ENCODE assay signal across 12 cellular contexts in the genomic region with DNA sequence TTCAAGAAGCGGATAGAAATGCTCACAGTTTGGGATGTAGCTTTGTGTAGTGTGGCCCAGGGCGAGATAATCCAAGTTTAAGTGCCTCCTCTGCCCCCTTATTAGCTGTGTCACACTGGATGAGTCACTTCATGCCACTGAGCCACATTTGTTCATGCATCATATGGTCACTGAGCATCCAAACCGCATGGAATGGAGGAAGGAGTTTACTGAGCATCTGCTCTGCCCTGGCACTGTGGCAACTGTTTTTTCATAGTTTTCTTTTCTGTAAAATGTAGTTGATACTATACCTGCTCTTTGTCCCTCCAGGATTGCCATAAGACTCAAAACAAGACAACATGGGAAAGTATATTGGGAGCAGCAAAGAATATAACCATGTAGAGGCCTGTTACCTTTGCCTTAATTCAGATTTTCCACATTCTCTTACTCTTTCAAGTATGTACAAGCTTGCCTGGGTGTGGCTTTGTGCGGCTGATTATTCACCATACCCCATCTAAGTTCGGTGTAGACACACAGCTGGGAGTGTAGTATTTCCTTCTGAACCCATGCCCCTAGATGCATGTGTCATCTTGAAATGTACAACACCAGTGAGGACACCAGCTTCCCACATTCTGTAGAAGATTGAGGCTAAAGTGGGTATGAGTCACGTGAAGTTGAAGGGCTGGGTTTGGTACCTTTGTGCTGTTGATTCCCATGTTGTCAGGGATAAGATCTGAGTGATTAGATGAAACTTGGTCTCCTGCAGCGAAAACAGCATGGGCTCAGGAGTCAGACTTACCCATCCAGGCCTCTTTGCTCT. TPM values are rescaled to one million over a fixed set of nuclear protein-coding genes. Genes with fewer than 3 reads are reported as not detected.
DNase-seq lines count a peak whose midpoint lies in the region; ATAC-seq and TF ChIP-seq lines count a peak whose summit lies in the region.
"Had no signal": no experiment of that assay in that cellular context is flagged by ENCODE, and none has a peak within 500 bp of the region (broad histone marks: within the 10 kb centered on the region; RNA-seq: fewer than 3 reads in every experiment).

No MANE protein-coding gene starts in this region.

- no peak for ATAC-seq in GM21723 (IDR thresholded peaks at IDR 0.05; ENCODE audit: unreplicated experiment)
- ATAC-seq in HG03280 (IDR thresholded peaks at IDR 0.05; ENCODE audit: unreplicated experiment) = no peak

- H3K36me3 Mint-ChIP-seq in Calu3 (ENCODE audit: insufficient read depth, unreplicated experiment) = no peaks in the 10 kb centered on the region
- H3K36me3 Mint-ChIP-seq: IgD-negative memory B cell had no signal

- BruUV-seq in Calu3 (replicated peaks; lab: Mats Ljungman, UMichigan) = no TSS peak

- H3K9me3 Mint-ChIP-seq in Calu3 (ENCODE audit: low read depth, unreplicated experiment) = no peaks in the 10 kb centered on the region
- H3K9me3 Mint-ChIP-seq: IgD-negative memory B cell had no signal

- H3K4me3 ChIP-seq in colonic mucosa = no peak overlapping the region
- H3K4me3 ChIP-seq: stomach had no signal

- no peaks in the 10 kb centered on the region for H3K36me3 ChIP-seq in colonic mucosa
- H3K36me3 ChIP-seq: stomach had no signal

- intact Hi-C loops in Calu3 (cut with micrococcal nuclease; ENCODE audit: unreplicated experiment) = loop anchor here (5.0 kb wide), 1 partner anchor 47 kb away; no protein-coding TSS in a partner anchor
- intact Hi-C loops in colonic mucosa (cut with DNase I) = no loop called here

- no peaks in the 10 kb centered on the region for H3K27me3 ChIP-seq in colonic mucosa
- H3K27me3 ChIP-seq: stomach had no signal

- H3K9ac ChIP-seq in colonic mucosa (ENCODE audit: low read depth in 2 of 2, low read length in 2 of 2) = no peak overlapping the region

- peaks cover 22% of the 10 kb centered on the region for H3K4me1 Mint-ChIP-seq in Calu3 (ENCODE audit: low read depth, unreplicated experiment)
- H3K4me1 Mint-ChIP-seq: IgD-negative memory B cell had no signal

- no peak overlapping the region for H3K27ac ChIP-seq in colonic mucosa

- H3K4me1 ChIP-seq in colonic mucosa = no peaks in the 10 kb centered on the region

- no peaks in the 10 kb centered on the region for H3K27me3 Mint-ChIP-seq in Calu3 (ENCODE audit: unreplicated experiment)

- CTCF ChIA-PET in Calu3 (lab: Charles Lee) = interaction anchor here (0.6 to 1.9 kb wide), 6 partner anchors 11 to 130 kb away, joined by 3 to 8 read pairs (median 6); a partner anchor contains a TSS

- TF ChIP-seq CTCF in Calu3 (IDR thresholded peaks at IDR 0.05; ENCODE audit: unreplicated experiment) (no peak), colonic mucosa (IDR thresholded peaks at IDR 0.05) (no peak)

- no peaks in the 10 kb centered on the region for H3K9me3 ChIP-seq in colonic mucosa
- H3K9me3 ChIP-seq: stomach had no signal

- DNase-seq in Calu3 = peak; percentile 26
- peak; percentile 80 for DNase-seq in NCI-H1694 treated with DMSO at 0.1 percent for 48 hours (lab: John Stamatoyannopoulos, UW)
- DNase-seq in cerebellar cortex (ENCODE audit: low spot score) = peak; percentile 3
- peak; percentile 95 for DNase-seq in non-pigmented ciliary epithelial cell (ENCODE audit: low read depth)
- DNase-seq in Kasumi-1 (lab: John Stamatoyannopoulos, UW) = no peak
- no peak for DNase-seq in colonic mucosa
- DNase-seq: activated T-cell treated with anti-CD3 and anti-CD28 coated beads, Interleukin-2, amount 50 U/mL, for 1 hour; Right ventricle myocardium superior; stomach had no signal

- no peak overlapping the region for H3K27ac Mint-ChIP-seq in Calu3 (ENCODE audit: unreplicated experiment)
- H3K27ac Mint-ChIP-seq: IgD-negative memory B cell had no signal

- no peak overlapping the region for H3K4me3 Mint-ChIP-seq in Calu3 (ENCODE audit: low read depth, unreplicated experiment)
- H3K4me3 Mint-ChIP-seq: IgD-negative memory B cell had no signal

RNA-seq across cellular contexts. Expression of a gene that starts 14.8 kb away (rescaled TPM):
- total RNA-seq in Calu3 (2022) (83.6 and 94.8 TPM in 2 replicates), colonic mucosa (10 to 100 TPM; 44.5 to 47.6 TPM)

Comparison
In these comparisons a context has a peak if more than half of its experiments do, and no peak if none do; other contexts are left out.
1. DNase-seq: peak in Calu3 (single experiment), NCI-H1694 treated with DMSO at 0.1 percent for 48 hours (single experiment), cerebellar cortex (single experiment) and non-pigmented ciliary epithelial cell (single experiment); none in Kasumi-1 (0 of 2) and colonic mucosa (single experiment).